1 cellular context compared by ENCODE assay signal in the genomic region with DNA sequence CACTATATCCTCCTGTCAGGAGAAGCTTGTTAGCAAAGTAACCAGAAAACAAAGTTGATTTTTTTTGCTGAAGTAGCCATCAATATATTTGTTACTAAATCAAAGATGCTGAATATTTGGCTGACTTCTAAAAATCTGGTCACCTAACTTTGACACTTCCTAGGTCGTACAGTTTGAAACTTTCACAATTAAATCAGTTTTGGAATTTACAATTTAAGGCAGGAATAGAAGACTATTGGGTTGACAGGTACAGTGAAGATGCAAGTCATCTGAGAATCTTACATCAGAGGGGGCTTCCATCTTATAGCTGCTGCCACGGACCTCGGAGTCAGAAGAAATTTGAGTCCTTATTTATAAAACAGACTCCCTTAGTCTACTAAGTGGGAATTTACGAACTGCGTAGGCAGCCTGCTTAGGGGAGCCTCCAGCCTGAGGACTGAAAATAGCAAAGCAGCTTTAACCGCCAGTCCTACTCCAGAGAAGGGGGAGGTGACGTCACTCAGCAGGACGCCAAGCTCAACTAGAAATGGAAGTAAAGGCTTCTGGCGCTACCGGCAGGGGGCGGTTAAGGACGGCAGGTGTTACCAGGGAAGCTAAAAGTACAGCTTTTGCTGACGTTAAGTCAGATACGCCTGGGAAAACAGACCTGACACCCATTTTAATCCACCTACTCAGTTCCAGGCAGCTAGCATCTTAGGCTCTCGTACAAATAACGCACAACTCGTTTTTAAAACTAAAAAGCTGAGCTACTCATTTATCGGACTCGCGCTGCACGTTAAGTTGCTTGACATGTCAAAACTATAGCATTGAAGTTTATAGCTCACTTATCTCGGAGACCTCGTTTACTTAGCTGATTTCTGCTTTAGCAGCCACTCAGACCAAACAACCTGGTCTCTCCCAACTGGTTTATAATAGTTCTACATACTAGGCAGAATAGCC.
A peak's percentile ranks its signal among the peaks of the same experiment; 100 is the strongest.
TF ChIP-seq lines count a peak whose summit lies in the region.

No MANE protein-coding gene starts in this region.

TF ChIP-seq in K562, 482 proteins besides CTCF, POLR2A, EP300 and RAD21 (continued from another document and continues in another):
- TF ChIP-seq, protein P1, sequence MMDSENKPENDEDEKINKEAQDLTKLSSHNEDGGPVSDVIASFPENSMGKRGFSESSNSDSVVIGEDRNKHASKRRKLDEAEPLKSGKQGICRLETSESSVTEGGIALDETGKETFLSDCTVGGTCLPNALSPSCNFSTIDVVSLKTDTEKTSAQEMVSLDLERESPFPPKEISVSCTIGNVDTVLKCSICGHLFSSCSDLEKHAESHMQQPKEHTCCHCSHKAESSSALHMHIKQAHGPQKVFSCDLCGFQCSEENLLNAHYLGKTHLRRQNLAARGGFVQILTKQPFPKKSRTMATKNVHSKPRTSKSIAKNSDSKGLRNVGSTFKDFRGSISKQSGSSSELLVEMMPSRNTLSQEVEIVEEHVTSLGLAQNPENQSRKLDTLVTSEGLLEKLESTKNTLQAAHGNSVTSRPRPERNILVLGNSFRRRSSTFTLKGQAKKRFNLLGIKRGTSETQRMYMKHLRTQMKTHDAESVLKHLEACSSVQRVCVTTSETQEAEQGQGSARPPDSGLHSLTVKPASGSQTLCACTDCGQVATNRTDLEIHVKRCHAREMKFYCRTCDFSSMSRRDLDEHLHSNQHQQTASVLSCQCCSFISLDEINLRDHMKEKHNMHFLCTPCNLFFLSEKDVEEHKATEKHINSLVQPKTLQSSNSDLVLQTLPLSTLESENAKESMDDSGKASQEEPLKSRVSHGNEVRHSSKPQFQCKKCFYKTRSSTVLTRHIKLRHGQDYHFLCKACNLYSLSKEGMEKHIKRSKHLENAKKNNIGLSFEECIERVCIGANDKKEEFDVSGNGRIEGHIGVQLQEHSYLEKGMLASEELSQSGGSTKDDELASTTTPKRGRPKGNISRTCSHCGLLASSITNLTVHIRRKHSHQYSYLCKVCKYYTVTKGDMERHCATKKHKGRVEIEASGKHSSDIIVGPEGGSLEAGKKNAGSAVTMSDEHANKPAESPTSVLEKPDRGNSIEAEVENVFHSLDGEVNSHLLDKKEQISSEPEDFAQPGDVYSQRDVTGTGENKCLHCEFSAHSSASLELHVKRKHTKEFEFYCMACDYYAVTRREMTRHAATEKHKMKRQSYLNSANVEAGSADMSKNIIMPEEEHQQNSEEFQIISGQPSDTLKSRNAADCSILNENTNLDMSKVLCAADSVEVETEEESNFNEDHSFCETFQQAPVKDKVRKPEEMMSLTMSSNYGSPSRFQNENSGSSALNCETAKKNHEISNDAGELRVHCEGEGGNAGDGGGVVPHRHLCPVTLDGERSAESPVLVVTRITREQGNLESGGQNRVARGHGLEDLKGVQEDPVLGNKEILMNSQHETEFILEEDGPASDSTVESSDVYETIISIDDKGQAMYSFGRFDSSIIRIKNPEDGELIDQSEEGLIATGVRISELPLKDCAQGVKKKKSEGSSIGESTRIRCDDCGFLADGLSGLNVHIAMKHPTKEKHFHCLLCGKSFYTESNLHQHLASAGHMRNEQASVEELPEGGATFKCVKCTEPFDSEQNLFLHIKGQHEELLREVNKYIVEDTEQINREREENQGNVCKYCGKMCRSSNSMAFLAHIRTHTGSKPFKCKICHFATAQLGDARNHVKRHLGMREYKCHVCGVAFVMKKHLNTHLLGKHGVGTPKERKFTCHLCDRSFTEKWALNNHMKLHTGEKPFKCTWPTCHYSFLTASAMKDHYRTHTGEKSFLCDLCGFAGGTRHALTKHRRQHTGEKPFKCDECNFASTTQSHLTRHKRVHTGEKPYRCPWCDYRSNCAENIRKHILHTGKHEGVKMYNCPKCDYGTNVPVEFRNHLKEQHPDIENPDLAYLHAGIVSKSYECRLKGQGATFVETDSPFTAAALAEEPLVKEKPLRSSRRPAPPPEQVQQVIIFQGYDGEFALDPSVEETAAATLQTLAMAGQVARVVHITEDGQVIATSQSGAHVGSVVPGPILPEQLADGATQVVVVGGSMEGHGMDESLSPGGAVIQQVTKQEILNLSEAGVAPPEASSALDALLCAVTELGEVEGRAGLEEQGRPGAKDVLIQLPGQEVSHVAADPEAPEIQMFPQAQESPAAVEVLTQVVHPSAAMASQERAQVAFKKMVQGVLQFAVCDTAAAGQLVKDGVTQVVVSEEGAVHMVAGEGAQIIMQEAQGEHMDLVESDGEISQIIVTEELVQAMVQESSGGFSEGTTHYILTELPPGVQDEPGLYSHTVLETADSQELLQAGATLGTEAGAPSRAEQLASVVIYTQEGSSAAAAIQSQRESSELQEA (IDR thresholded peaks at IDR 0.05; ENCODE audit: low read depth), result no peak
- TF ChIP-seq IFI16 (CRISPR knock-in tag; IDR thresholded peaks at IDR 0.05), result no peak
- 0 out of 2 replicates have a peak, but pooled peaks have one; percentile 12 for TF ChIP-seq ZNF121 (CRISPR knock-in tag; conservative IDR thresholded peaks at IDR 0.05)
- no peak for TF ChIP-seq MCM3 (IDR thresholded peaks at IDR 0.05)
- no peak for TF ChIP-seq PRMT5 (CRISPR knock-in tag; IDR thresholded peaks at IDR 0.05)
- 0 out of 2 replicates have a peak, but pooled peaks have one; percentile 52 for TF ChIP-seq ELF2 (CRISPR knock-in tag; IDR thresholded peaks at IDR 0.05)
- no peak for TF ChIP-seq SMAD2 (IDR thresholded peaks at IDR 0.05; ENCODE audit: low read depth, low read length)
- TF ChIP-seq, protein P2, sequence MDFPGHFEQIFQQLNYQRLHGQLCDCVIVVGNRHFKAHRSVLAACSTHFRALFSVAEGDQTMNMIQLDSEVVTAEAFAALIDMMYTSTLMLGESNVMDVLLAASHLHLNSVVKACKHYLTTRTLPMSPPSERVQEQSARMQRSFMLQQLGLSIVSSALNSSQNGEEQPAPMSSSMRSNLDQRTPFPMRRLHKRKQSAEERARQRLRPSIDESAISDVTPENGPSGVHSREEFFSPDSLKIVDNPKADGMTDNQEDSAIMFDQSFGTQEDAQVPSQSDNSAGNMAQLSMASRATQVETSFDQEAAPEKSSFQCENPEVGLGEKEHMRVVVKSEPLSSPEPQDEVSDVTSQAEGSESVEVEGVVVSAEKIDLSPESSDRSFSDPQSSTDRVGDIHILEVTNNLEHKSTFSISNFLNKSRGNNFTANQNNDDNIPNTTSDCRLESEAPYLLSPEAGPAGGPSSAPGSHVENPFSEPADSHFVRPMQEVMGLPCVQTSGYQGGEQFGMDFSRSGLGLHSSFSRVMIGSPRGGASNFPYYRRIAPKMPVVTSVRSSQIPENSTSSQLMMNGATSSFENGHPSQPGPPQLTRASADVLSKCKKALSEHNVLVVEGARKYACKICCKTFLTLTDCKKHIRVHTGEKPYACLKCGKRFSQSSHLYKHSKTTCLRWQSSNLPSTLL (IDR thresholded peaks at IDR 0.05), result 0 out of 2 replicates have a peak, but pooled peaks have one; percentile 9
- TF ChIP-seq HNRNPH1 (optimal IDR thresholded peaks at IDR 0.05; ENCODE audit: low read depth, low read length), result no peak
- 0 out of 2 replicates have a peak, but pooled peaks have one; percentile 64 for TF ChIP-seq RUNX1 (IDR thresholded peaks at IDR 0.05; ENCODE audit: low read depth)
- no peak; the same call in 1 of the 2 replicates for TF ChIP-seq ZNF431 (CRISPR knock-in tag; IDR thresholded peaks at IDR 0.05)
- TF ChIP-seq FOXJ2 (tag; IDR thresholded peaks at IDR 0.05), result peak; percentile 78; the same call in 1 of the 2 replicates
- peak; percentile 68; the same call in 1 of the 2 replicates for TF ChIP-seq PHF21A (IDR thresholded peaks at IDR 0.05; ENCODE audit: borderline replicate concordance, low read depth)
- TF ChIP-seq KLF6 (CRISPR knock-in tag; IDR thresholded peaks at IDR 0.05; ENCODE audit: borderline replicate concordance), result no peak
- TF ChIP-seq, protein P3, sequence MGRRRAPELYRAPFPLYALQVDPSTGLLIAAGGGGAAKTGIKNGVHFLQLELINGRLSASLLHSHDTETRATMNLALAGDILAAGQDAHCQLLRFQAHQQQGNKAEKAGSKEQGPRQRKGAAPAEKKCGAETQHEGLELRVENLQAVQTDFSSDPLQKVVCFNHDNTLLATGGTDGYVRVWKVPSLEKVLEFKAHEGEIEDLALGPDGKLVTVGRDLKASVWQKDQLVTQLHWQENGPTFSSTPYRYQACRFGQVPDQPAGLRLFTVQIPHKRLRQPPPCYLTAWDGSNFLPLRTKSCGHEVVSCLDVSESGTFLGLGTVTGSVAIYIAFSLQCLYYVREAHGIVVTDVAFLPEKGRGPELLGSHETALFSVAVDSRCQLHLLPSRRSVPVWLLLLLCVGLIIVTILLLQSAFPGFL (CRISPR knock-in tag; IDR thresholded peaks at IDR 0.05), result 0 out of 2 replicates have a peak, but pooled peaks have one; percentile 21
- TF ChIP-seq HSF4 (CRISPR knock-in tag; IDR thresholded peaks at IDR 0.05; ENCODE audit: borderline replicate concordance), result no peak
- no peak for TF ChIP-seq ZNF57 (CRISPR knock-in tag; IDR thresholded peaks at IDR 0.05)
- no peak for TF ChIP-seq MCM2 (IDR thresholded peaks at IDR 0.05; ENCODE audit: low read depth)
- TF ChIP-seq, protein P4, sequence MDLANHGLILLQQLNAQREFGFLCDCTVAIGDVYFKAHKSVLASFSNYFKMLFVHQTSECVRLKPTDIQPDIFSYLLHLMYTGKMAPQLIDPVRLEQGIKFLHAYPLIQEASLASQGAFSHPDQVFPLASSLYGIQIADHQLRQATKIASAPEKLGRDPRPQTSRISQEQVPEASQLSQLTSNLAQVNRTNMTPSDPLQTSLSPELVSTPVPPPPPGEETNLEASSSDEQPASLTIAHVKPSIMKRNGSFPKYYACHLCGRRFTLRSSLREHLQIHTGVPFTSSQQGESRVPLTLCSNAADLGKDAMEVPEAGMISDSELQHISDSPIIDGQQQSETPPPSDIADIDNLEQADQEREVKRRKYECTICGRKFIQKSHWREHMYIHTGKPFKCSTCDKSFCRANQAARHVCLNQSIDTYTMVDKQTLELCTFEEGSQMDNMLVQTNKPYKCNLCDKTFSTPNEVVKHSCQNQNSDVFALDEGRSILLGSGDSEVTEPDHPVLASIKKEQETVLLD (IDR thresholded peaks at IDR 0.05), result 0 out of 2 replicates have a peak, but pooled peaks have one; percentile 12
- no peak for TF ChIP-seq ZBTB17 (CRISPR knock-in tag; IDR thresholded peaks at IDR 0.05)
- TF ChIP-seq, protein P5, sequence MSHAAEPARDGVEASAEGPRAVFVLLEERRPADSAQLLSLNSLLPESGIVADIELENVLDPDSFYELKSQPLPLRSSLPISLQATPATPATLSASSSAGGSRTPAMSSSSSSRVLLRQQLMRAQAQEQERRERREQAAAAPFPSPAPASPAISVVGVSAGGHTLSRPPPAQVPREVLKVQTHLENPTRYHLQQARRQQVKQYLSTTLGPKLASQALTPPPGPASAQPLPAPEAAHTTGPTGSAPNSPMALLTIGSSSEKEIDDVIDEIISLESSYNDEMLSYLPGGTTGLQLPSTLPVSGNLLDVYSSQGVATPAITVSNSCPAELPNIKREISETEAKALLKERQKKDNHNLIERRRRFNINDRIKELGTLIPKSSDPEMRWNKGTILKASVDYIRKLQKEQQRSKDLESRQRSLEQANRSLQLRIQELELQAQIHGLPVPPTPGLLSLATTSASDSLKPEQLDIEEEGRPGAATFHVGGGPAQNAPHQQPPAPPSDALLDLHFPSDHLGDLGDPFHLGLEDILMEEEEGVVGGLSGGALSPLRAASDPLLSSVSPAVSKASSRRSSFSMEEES (CRISPR knock-in tag; IDR thresholded peaks at IDR 0.05), result peak; percentile 8
- TF ChIP-seq RAD51 (IDR thresholded peaks at IDR 0.05; ENCODE audit: borderline replicate concordance, low read depth), result no peak
- TF ChIP-seq SAFB (IDR thresholded peaks at IDR 0.05; ENCODE audit: borderline replicate concordance, low read depth, low read length), result no peak
- TF ChIP-seq KLF16 (IDR thresholded peaks at IDR 0.05), result peak; percentile 66
- TF ChIP-seq ZNF584 (CRISPR knock-in tag; IDR thresholded peaks at IDR 0.05; ENCODE audit: low read depth), result no peak
- no peak for TF ChIP-seq ZNF282 (CRISPR knock-in tag; IDR thresholded peaks at IDR 0.05)
- TF ChIP-seq HDAC8 (tag; IDR thresholded peaks at IDR 0.05), result peak; percentile 21; the same call in 1 of the 2 replicates
- peak; percentile 13; the same call in 1 of the 2 replicates for TF ChIP-seq ZNF324 (CRISPR knock-in tag; IDR thresholded peaks at IDR 0.05)
- TF ChIP-seq SAFB2 (IDR thresholded peaks at IDR 0.05; ENCODE audit: borderline replicate concordance, low read depth, low read length, severe bottlenecking), result no peak
- TF ChIP-seq PCBP1 (IDR thresholded peaks at IDR 0.05; ENCODE audit: low read depth, low read length, poor library complexity, severe bottlenecking), result no peak
- TF ChIP-seq GATA2 (CRISPR knock-in tag; IDR thresholded peaks at IDR 0.05), result no peak
- peak; percentile 64 for TF ChIP-seq ZFP1 (CRISPR knock-in tag; IDR thresholded peaks at IDR 0.05)
- TF ChIP-seq TARDBP (IDR thresholded peaks at IDR 0.05), result no peak; the same call in 1 of the 2 replicates
- TF ChIP-seq TCFL5 (CRISPR knock-in tag; conservative IDR thresholded peaks at IDR 0.05), result no peak
- no peak for TF ChIP-seq SPI1 (IDR thresholded peaks at IDR 0.05; ENCODE audit: borderline replicate concordance, low read depth, low read length)
- no peak for TF ChIP-seq DIDO1 (tag; IDR thresholded peaks at IDR 0.05; ENCODE audit: low read depth)
- no peak for TF ChIP-seq BDP1 (IDR thresholded peaks at IDR 0.05; ENCODE audit: insufficient read depth, insufficient read length)
- no peak for TF ChIP-seq RBBP5 (IDR thresholded peaks at IDR 0.05; ENCODE audit: borderline replicate concordance, insufficient read depth, low read length, poor library complexity, severe bottlenecking)
- TF ChIP-seq, protein P6, sequence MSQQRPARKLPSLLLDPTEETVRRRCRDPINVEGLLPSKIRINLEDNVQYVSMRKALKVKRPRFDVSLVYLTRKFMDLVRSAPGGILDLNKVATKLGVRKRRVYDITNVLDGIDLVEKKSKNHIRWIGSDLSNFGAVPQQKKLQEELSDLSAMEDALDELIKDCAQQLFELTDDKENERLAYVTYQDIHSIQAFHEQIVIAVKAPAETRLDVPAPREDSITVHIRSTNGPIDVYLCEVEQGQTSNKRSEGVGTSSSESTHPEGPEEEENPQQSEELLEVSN (IDR thresholded peaks at IDR 0.05; ENCODE audit: borderline replicate concordance in 1 of 2, extremely low read depth in 1 of 2, insufficient read depth in 1 of 2, insufficient read length in 1 of 2, low read depth in 1 of 2, low read length in 1 of 2, poor library complexity in 1 of 2, severe bottlenecking in 1 of 2), result peak; percentile 29 to 56
